Comparison of ENCODE assay signal across 8 cellular contexts in genomic region chr1:119602789-119603188, GRCh38. TPM values are rescaled to one million over a fixed set of nuclear protein-coding genes. Genes with fewer than 3 reads are reported as not detected.
DNase-seq lines count a peak whose midpoint lies in the region; ATAC-seq, FAIRE-seq and TF ChIP-seq lines count a peak whose summit lies in the region.
"Not testable (repeated sequence)": the region's sequence is repeated elsewhere in the genome, so short reads cannot be mapped to it uniquely, and the experiment has no call there.
"Had no signal": no experiment of that assay in that cellular context is flagged by ENCODE, and none has a peak within 500 bp of the region (broad histone marks: within the 10 kb centered on the region; RNA-seq: fewer than 3 reads in every experiment).

No MANE protein-coding gene starts in this region.

- WGBS in K562 (ENCODE audit: insufficient coverage, low coverage, missing lambda C conversion rate): 2% methylated on average over 3 of the region's 3 CpGs
- WGBS in smooth muscle cell (ENCODE audit: low lambda C conversion rate): 76% methylated on average over 3 of the region's 3 CpGs

- ATAC-seq in PC-3: 0 out of 2 replicates have a peak, but pooled peaks have one; percentile 24
- not testable (repeated sequence) for ATAC-seq in K562
- peak; percentile 34 for ATAC-seq in esophagus mucosa

- H3F3A ChIP-seq in PC-3 (ENCODE audit: low read length, unreplicated experiment); smooth muscle cell (ENCODE audit: low read depth): not testable (repeated sequence)

- not testable (repeated sequence) for H4K20me1 ChIP-seq in PC-3 (ENCODE audit: low read length); K562 (replicated peaks; ENCODE audit: control insufficient read depth, insufficient read depth, low read length); smooth muscle cell (ENCODE audit: low read depth)

- peak overlapping the region; percentile 26 for H3K27ac ChIP-seq in ACC112 (ENCODE audit: low read depth, low read length)
- H3K27ac ChIP-seq in PC-3 (ENCODE audit: low read length); K562 (ENCODE audit: extremely low read depth, low read depth, low read length): not testable (repeated sequence)
- H3K27ac ChIP-seq in smooth muscle cell (ENCODE audit: low read depth): peak overlapping the region; percentile 36

- H3K9ac ChIP-seq in PC-3 (ENCODE audit: low read length); K562 (ENCODE audit: insufficient read depth in 1 of 2, low read depth in 2 of 2, low read length in 2 of 2): not testable (repeated sequence)
- peak overlapping the region; percentile 39 for H3K9ac ChIP-seq in smooth muscle cell (ENCODE audit: low read depth)

- not testable (repeated sequence) for TF ChIP-seq EP300 in K562 (IDR thresholded peaks at IDR 0.05; ENCODE audit: low read length)

- not testable (repeated sequence) for H3K36me3 ChIP-seq in ACC112 (ENCODE audit: insufficient read depth, low read length); PC-3 (ENCODE audit: low read depth, low read length); K562 (ENCODE audit: control insufficient read depth, insufficient read depth, low read length); smooth muscle cell (ENCODE audit: low read depth)

- POLR2A ChIA-PET in PC-3 (lab: Charles Lee; ENCODE audit: unreplicated experiment); K562 (lab: Yijun Ruan, JAX): not testable (repeated sequence)

- peak overlapping the region; percentile 35 for H3K27ac Mint-ChIP-seq in dendritic cell treated with granulocyte-macrophage colony-stimulating factor and Interleukin-4, amounts not matched to agents 40 ng/mL and 50 ng/mL, for 4 days

- not testable (repeated sequence) for H3K27me3 Mint-ChIP-seq in dendritic cell treated with granulocyte-macrophage colony-stimulating factor and Interleukin-4, amounts not matched to agents 40 ng/mL and 50 ng/mL, for 4 days

- H3K4me2 ChIP-seq in PC-3 (ENCODE audit: low read length); K562 (ENCODE audit: insufficient read depth, low read length): not testable (repeated sequence)
- peak overlapping the region; percentile 32 for H3K4me2 ChIP-seq in smooth muscle cell

- peaks cover 70% of the 10 kb centered on the region for H3K4me1 Mint-ChIP-seq in dendritic cell treated with granulocyte-macrophage colony-stimulating factor and Interleukin-4, amounts not matched to agents 40 ng/mL and 50 ng/mL, for 4 days (ENCODE audit: low read depth)

- in situ Hi-C loops in K562 (cut with MboI): not testable (repeated sequence)

- not testable (repeated sequence) for H3K9me3 ChIP-seq in PC-3 (ENCODE audit: low read length); K562 (replicated peaks; ENCODE audit: control insufficient read depth, insufficient read depth, low read depth, low read length); smooth muscle cell (replicated peaks; ENCODE audit: low read depth)

- TF ChIP-seq POLR2A in K562 (conservative IDR thresholded peaks at IDR 0.05): not testable (repeated sequence)

- not testable (repeated sequence) for H3K9me2 ChIP-seq in PC-3 (replicated peaks; ENCODE audit: low read length)

- peaks cover 20% of the 10 kb centered on the region for H3K4me1 ChIP-seq in ACC112 (ENCODE audit: control insufficient read depth, insufficient read depth, low read length, unreplicated experiment)
- peaks cover 14% of the 10 kb centered on the region for H3K4me1 ChIP-seq in PC-3 (ENCODE audit: insufficient read depth, low read length)
- H3K4me1 ChIP-seq in K562 (replicated peaks in 1 of 2; ENCODE audit: control insufficient read depth in 2 of 2, insufficient read depth in 2 of 2, low read length in 2 of 2); smooth muscle cell (ENCODE audit: low read depth): not testable (repeated sequence)

- TF ChIP-seq RAD21 in K562 (CRISPR knock-in tag; conservative IDR thresholded peaks at IDR 0.05 in 1 of 2, IDR thresholded peaks at IDR 0.05 in 1 of 2): not testable (repeated sequence)

- not testable (repeated sequence) for H3K79me2 ChIP-seq in ACC112 (ENCODE audit: control insufficient read depth, insufficient read depth, low read length, unreplicated experiment); PC-3 (ENCODE audit: low read length); K562 (ENCODE audit: control insufficient read depth, insufficient read depth, low read length); smooth muscle cell (ENCODE audit: low read depth)

- not testable (repeated sequence) for H3K36me3 Mint-ChIP-seq in dendritic cell treated with granulocyte-macrophage colony-stimulating factor and Interleukin-4, amounts not matched to agents 40 ng/mL and 50 ng/mL, for 4 days (ENCODE audit: low read depth)

- not testable (repeated sequence) for FAIRE-seq in K562 (lab: Jason Lieb, UNC)

- not testable (repeated sequence) for H3K9me3 Mint-ChIP-seq in dendritic cell treated with granulocyte-macrophage colony-stimulating factor and Interleukin-4, amounts not matched to agents 40 ng/mL and 50 ng/mL, for 4 days

- H3K4me3 Mint-ChIP-seq in dendritic cell treated with granulocyte-macrophage colony-stimulating factor and Interleukin-4, amounts not matched to agents 40 ng/mL and 50 ng/mL, for 4 days: not testable (repeated sequence)

- not testable (repeated sequence) for H3K9me1 ChIP-seq in K562 (ENCODE audit: control insufficient read depth, insufficient read depth, low read length)

- not testable (repeated sequence) for H2AFZ ChIP-seq in ACC112 (ENCODE audit: low read length, unreplicated experiment); PC-3 (ENCODE audit: low read length); K562 (ENCODE audit: low read depth, low read length); smooth muscle cell (ENCODE audit: low read depth)

- intact Hi-C loops in PC-3 (cut with micrococcal nuclease); dendritic cell treated with granulocyte-macrophage colony-stimulating factor and Interleukin-4, amounts not matched to agents 40 ng/mL and 50 ng/mL, for 4 days (cut with micrococcal nuclease): not testable (repeated sequence)
- intact Hi-C loops in K562 (cut with micrococcal nuclease): loop anchor here (10.0 kb wide), 1 partner anchor 128 kb away; no protein-coding TSS in a partner anchor

- not testable (repeated sequence) for TF ChIP-seq CTCF in PC-3 (conservative IDR thresholded peaks at IDR 0.05; ENCODE audit: low read depth, low read length); K562 (IDR thresholded peaks at IDR 0.05 in 2 of 3, conservative IDR thresholded peaks at IDR 0.05 in 1 of 3; ENCODE audit: insufficient read depth in 2 of 3, low read depth in 1 of 3, low read length in 3 of 3); smooth muscle cell (IDR thresholded peaks at IDR 0.05; ENCODE audit: borderline replicate concordance, insufficient read depth, poor library complexity, severe bottlenecking)

- DNase-seq in PC-3; K562 (ENCODE audit: extremely low read depth in 1 of 4, low spot score in 3 of 4); smooth muscle cell (lab: John Stamatoyannopoulos, UW; ENCODE audit: unreplicated experiment): not testable (repeated sequence)
- peak; percentile 22 for DNase-seq in kidney tubule cell (ENCODE audit: low spot score)

- not testable (repeated sequence) for H3K4me3 ChIP-seq in ACC112 (ENCODE audit: low read depth, low read length); PC-3 (ENCODE audit: low read length); K562; smooth muscle cell

- CTCF ChIA-PET in PC-3 (lab: Charles Lee); K562 (lab: Yijun Ruan, JAX; ENCODE audit: low intra/inter-chr PET ratio): not testable (repeated sequence)

- H3K27me3 ChIP-seq in ACC112 (ENCODE audit: insufficient read depth, low read length); PC-3 (ENCODE audit: low read length); smooth muscle cell (ENCODE audit: low read depth): not testable (repeated sequence)
- H3K27me3 ChIP-seq in K562 (ENCODE audit: control insufficient read depth in 2 of 2, insufficient read depth in 2 of 2, low read length in 2 of 2): peaks cover 5 to 16% of the 10 kb centered on the region in 2 experiments; a peak in 3 of 5 replicates

- BruUV-seq in PC-3 (replicated peaks; lab: Mats Ljungman, UMichigan); K562 (replicated peaks; lab: Mats Ljungman, UMichigan): not testable (repeated sequence)

TF ChIP-seq in K562, 482 proteins besides CTCF, POLR2A, EP300 and RAD21:
- peak; percentile 27; the same call in 1 of the 2 replicates for TF ChIP-seq RFX1 (IDR thresholded peaks at IDR 0.05)

RNA-seq across cellular contexts. Expression of gene ZNF697, which starts 45.3 kb away (rescaled TPM):
- total RNA-seq in PC-3 (2014; rRNA removed): 3.9 and 5.3 TPM in 2 replicates
- total RNA-seq in K562 (2011; cell fraction: chromatin; rRNA removed; ENCODE audit: low replicate concordance): 5.5 and 7.9 TPM in 2 replicates
- 4.5 and 5.7 TPM in 2 replicates for total RNA-seq in K562 (2011; cell fraction: nucleolus; rRNA removed)
- 7.8 and 9.9 TPM in 2 replicates for total RNA-seq in K562 (2011; cell fraction: nucleoplasm; rRNA removed)
- 9.9 and 10.9 TPM in 2 replicates for total RNA-seq in K562 (2014; rRNA removed)
- total RNA-seq in K562 (2014; rRNA removed; fragmentation: Illumina TruSeq; extraction: Trizol): 9.0 and 12.4 TPM in 2 replicates
- 4.3 and 4.5 TPM in 2 replicates for total RNA-seq in K562 (2015; rRNA removed; fragmentation: Illumina TruSeq; extraction: Trizol)
- 10.6 and 13.6 TPM in 2 replicates for total RNA-seq in K562 (2021)
- polyA plus RNA-seq in K562 (2011; rRNA removed): 3.0 and 5.2 TPM in 2 replicates
- 2.7 and 3.4 TPM in 2 replicates for polyA plus RNA-seq in K562 (2011; cell fraction: cytosol; rRNA removed)
- 3.0 and 4.5 TPM in 2 replicates for polyA plus RNA-seq in K562 (2011; cell fraction: nucleus; rRNA removed)
- 5.3 and 9.9 TPM in 2 replicates for polyA plus RNA-seq in K562 (2012)
- polyA plus RNA-seq in K562 (2014; fragmentation: Illumina TruSeq; extraction: Trizol): 8.3 and 9.1 TPM in 2 replicates
- 1 to 10 TPM; 2.1 TPM for polyA plus RNA-seq in K562 (2014; fragmentation: Nextera tagmentation; extraction: Ambion mirVana)
- polyA plus RNA-seq in K562 (2014; rRNA removed): 6.7 and 8.8 TPM in 2 replicates
- 6.8 and 8.7 TPM in 2 replicates for polyA minus RNA-seq in K562 (2011; rRNA and poly(A)+ RNA removed)
- 4.3 and 6.0 TPM in 2 replicates for polyA minus RNA-seq in K562 (2011; cell fraction: cytosol; rRNA and poly(A)+ RNA removed)
- 5.4 and 6.9 TPM in 2 replicates for polyA minus RNA-seq in K562 (2011; cell fraction: nucleus; rRNA and poly(A)+ RNA removed)
- 1.00 TPM for total RNA-seq in esophagus mucosa
- total RNA-seq in smooth muscle cell: 18.5 and 20.0 TPM in 2 replicates
- polyA plus RNA-seq in smooth muscle cell: 1.5 and 2.2 TPM in 2 replicates
- polyA plus RNA-seq: CD4-positive, alpha-beta memory T cell had no signal
